ENCODE assay signal across 9 cellular contexts in the genomic region with DNA sequence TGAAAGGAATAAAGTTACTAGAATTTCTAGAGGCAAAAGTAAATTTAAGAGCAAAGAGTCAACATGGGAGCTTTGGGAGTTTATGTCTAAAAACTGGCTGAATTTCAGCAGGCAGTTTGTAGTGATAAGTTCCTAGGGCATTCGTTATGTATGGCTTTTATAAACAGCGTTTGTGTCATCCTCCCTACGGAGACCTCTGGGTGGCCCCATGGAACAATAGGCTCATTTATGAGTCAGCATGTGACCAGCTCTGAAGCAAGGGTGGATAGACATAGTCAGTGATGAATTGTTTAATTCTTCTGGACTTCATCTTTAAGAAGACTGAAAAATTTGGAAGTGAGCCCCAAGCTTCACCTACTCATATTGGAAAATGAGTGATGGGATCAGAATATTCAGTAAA. TPM values are rescaled to one million over a fixed set of nuclear protein-coding genes. Genes with fewer than 3 reads are reported as not detected.
A peak's percentile ranks its signal among the peaks of the same experiment; 100 is the strongest.
DNase-seq lines count a peak whose midpoint lies in the region; ATAC-seq and TF ChIP-seq lines count a peak whose summit lies in the region.
"Had no signal": no experiment of that assay in that cellular context is flagged by ENCODE, and none has a peak within 500 bp of the region (broad histone marks: within the 10 kb centered on the region; RNA-seq: fewer than 3 reads in every experiment).

No MANE protein-coding gene starts in this region.

- TF ChIP-seq POLR2A in body of pancreas (IDR thresholded peaks at IDR 0.05): no peak

- no peaks in the 10 kb centered on the region for H3K27me3 ChIP-seq in body of pancreas

- H3K27me3 Mint-ChIP-seq in activated T-cell treated with anti-CD3 and anti-CD28 coated beads, Interleukin-2, amount 50 U/mL, for 24 hours: no peaks in the 10 kb centered on the region

- no peaks in the 10 kb centered on the region for H3K4me1 ChIP-seq in mucosa of descending colon (ENCODE audit: low read depth)
- H3K4me1 ChIP-seq in body of pancreas: peaks cover 3% of the 10 kb centered on the region

- no peaks in the 10 kb centered on the region for H3K36me3 Mint-ChIP-seq in activated T-cell treated with anti-CD3 and anti-CD28 coated beads, Interleukin-2, amount 50 U/mL, for 24 hours (ENCODE audit: low read depth)
- H3K36me3 Mint-ChIP-seq: brain had no signal

- DNase-seq in MV-4-11 (lab: John Stamatoyannopoulos, UW) (peak; percentile 32), caudate nucleus (lab: John Stamatoyannopoulos, UW) (peak in 49 of 61 donors; percentile 1 to 75 (median 31)), mucosa of descending colon (no peak), body of pancreas (no peak)
- DNase-seq in activated T-cell treated with anti-CD3 and anti-CD28 coated beads, Interleukin-2, amount 50 U/mL, for 24 hours: no peak
- DNase-seq in activated effector memory CD4-positive, alpha-beta T cell treated with Interleukin-2 at 50 U/mL for 16 hours: no peak

- ATAC-seq in GM18861 (IDR thresholded peaks at IDR 0.05; ENCODE audit: unreplicated experiment): peak; percentile 53
- peak; percentile 48 for ATAC-seq in mucosa of descending colon
- ATAC-seq in GM18520 (IDR thresholded peaks at IDR 0.05; ENCODE audit: unreplicated experiment): no peak
- ATAC-seq in body of pancreas: no peak

- peak overlapping the region; percentile 88 for H3K27ac ChIP-seq in caudate nucleus (ENCODE audit: low read depth, low read length)
- no peak overlapping the region for H3K27ac ChIP-seq in body of pancreas

- H3K4me3 ChIP-seq in mucosa of descending colon: no peak overlapping the region
- H3K4me3 ChIP-seq in body of pancreas: no peak overlapping the region

- no peak overlapping the region for H3K4me3 Mint-ChIP-seq in activated T-cell treated with anti-CD3 and anti-CD28 coated beads, Interleukin-2, amount 50 U/mL, for 24 hours
- H3K4me3 Mint-ChIP-seq: brain had no signal

- no peak overlapping the region for H3K27ac Mint-ChIP-seq in activated T-cell treated with anti-CD3 and anti-CD28 coated beads, Interleukin-2, amount 50 U/mL, for 24 hours

- WGBS in body of pancreas, 2 donors: 25 to 41% methylated on average over 3 of the region's 3 CpGs

- intact Hi-C loops in mucosa of descending colon (cut with DNase I, micrococcal nuclease) (no loop called here), body of pancreas (cut with DNase I) (loop anchor here (5.0 kb wide), 1 partner anchor 460 kb away; no protein-coding TSS in a partner anchor)

- H3K9me3 Mint-ChIP-seq in activated T-cell treated with anti-CD3 and anti-CD28 coated beads, Interleukin-2, amount 50 U/mL, for 24 hours: no peaks in the 10 kb centered on the region
- H3K9me3 Mint-ChIP-seq: brain had no signal

- H3K36me3 ChIP-seq in mucosa of descending colon (ENCODE audit: low read depth): no peaks in the 10 kb centered on the region
- H3K36me3 ChIP-seq in body of pancreas (replicated peaks in 1 of 2; ENCODE audit: insufficient read depth in 1 of 2, low read depth in 2 of 2): no peaks in the 10 kb centered on the region

- TF ChIP-seq CTCF in mucosa of descending colon (IDR thresholded peaks at IDR 0.05) (no peak), body of pancreas (IDR thresholded peaks at IDR 0.05) (no peak)

- H3K4me1 Mint-ChIP-seq in activated T-cell treated with anti-CD3 and anti-CD28 coated beads, Interleukin-2, amount 50 U/mL, for 24 hours (ENCODE audit: low read depth): no peaks in the 10 kb centered on the region

- H3K9me3 ChIP-seq in mucosa of descending colon (no peaks in the 10 kb centered on the region), body of pancreas (no peaks in the 10 kb centered on the region)

RNA-seq across cellular contexts. Expression of a gene that starts 37.1 kb away (rescaled TPM):
- total RNA-seq in mucosa of descending colon (10 to 100 TPM; 20.2 to 23.0 (median 22.0) TPM), body of pancreas (10 to 100 TPM in 1 of 2 donors, 1 to 10 TPM in 1; 9.9 to 11.5 TPM)

Comparison
In these comparisons a context has a peak if more than half of its experiments do, and no peak if none do; other contexts are left out.
1. ATAC-seq: peak in GM18861 (single experiment) and mucosa of descending colon (single experiment); none in GM18520 (single experiment) and body of pancreas (single experiment).
2. DNase-seq: peak in MV-4-11 (single experiment) and caudate nucleus (49 of 61); none in mucosa of descending colon (0 of 3), activated T-cell treated with anti-CD3 and anti-CD28 coated beads, Interleukin-2, amount 50 U/mL, for 24 hours (single experiment), body of pancreas (0 of 4) and activated effector memory CD4-positive, alpha-beta T cell treated with Interleukin-2 at 50 U/mL for 16 hours (single experiment).